In genomic region chrX:120042247-120042646, GRCh38 we compare ENCODE assay signal across 8 cellular contexts.
DNase-seq lines count a peak whose midpoint lies in the region; ATAC-seq and TF ChIP-seq lines count a peak whose summit lies in the region.
"Not testable (repeated sequence)": the region's sequence is repeated elsewhere in the genome, so short reads cannot be mapped to it uniquely, and the experiment has no call there.

No MANE protein-coding gene starts in this region.

- DNase-seq in stimulated activated naive B cell treated with anti-CD40 and anti-IgM and Interleukin-4, amounts not matched to agents 10 μg/mL and 1 μg/mL and 100 μg/mL, for 72 hours = not testable (repeated sequence)

- H3K27ac Mint-ChIP-seq in stimulated activated naive B cell treated with anti-CD40 and anti-IgM and Interleukin-4, amounts not matched to agents 10 μg/mL and 1 μg/mL and 100 μg/mL, for 72 hours = not testable (repeated sequence)

- not testable (repeated sequence) for H3K4me1 Mint-ChIP-seq in stimulated activated naive B cell treated with anti-CD40 and anti-IgM and Interleukin-4, amounts not matched to agents 10 μg/mL and 1 μg/mL and 100 μg/mL, for 72 hours

- ATAC-seq in GM18505 (IDR thresholded peaks at IDR 0.05; ENCODE audit: unreplicated experiment) (peak; percentile 88), GM18907 (IDR thresholded peaks at IDR 0.05; ENCODE audit: unreplicated experiment) (peak; percentile 78), GM19467 (IDR thresholded peaks at IDR 0.05; ENCODE audit: unreplicated experiment) (peak; percentile 64), GM21576 (IDR thresholded peaks at IDR 0.05; ENCODE audit: unreplicated experiment) (peak; percentile 90), HG02759 (IDR thresholded peaks at IDR 0.05; ENCODE audit: unreplicated experiment) (peak; percentile 59), HG03045 (IDR thresholded peaks at IDR 0.05; ENCODE audit: unreplicated experiment) (peak; percentile 73), HG03432 (IDR thresholded peaks at IDR 0.05; ENCODE audit: unreplicated experiment) (peak; percentile 78)
- peak; percentile 49 to 76 for ATAC-seq in stimulated activated naive B cell treated with anti-CD40 and anti-IgM and Interleukin-4, amounts not matched to agents 10 μg/mL and 1 μg/mL and 100 μg/mL, for 72 hours (replicated peaks)

- not testable (repeated sequence) for H3K27me3 Mint-ChIP-seq in stimulated activated naive B cell treated with anti-CD40 and anti-IgM and Interleukin-4, amounts not matched to agents 10 μg/mL and 1 μg/mL and 100 μg/mL, for 72 hours

- not testable (repeated sequence) for H3K4me3 Mint-ChIP-seq in stimulated activated naive B cell treated with anti-CD40 and anti-IgM and Interleukin-4, amounts not matched to agents 10 μg/mL and 1 μg/mL and 100 μg/mL, for 72 hours

- TF ChIP-seq POLR2A in GM18505 (IDR thresholded peaks at IDR 0.05; ENCODE audit: borderline replicate concordance, extremely low read depth, insufficient read depth, insufficient read length) = not testable (repeated sequence)

- H3K36me3 Mint-ChIP-seq in stimulated activated naive B cell treated with anti-CD40 and anti-IgM and Interleukin-4, amounts not matched to agents 10 μg/mL and 1 μg/mL and 100 μg/mL, for 72 hours = not testable (repeated sequence)

- H3K9me3 Mint-ChIP-seq in stimulated activated naive B cell treated with anti-CD40 and anti-IgM and Interleukin-4, amounts not matched to agents 10 μg/mL and 1 μg/mL and 100 μg/mL, for 72 hours = not testable (repeated sequence)
